2 cellular contexts compared by ENCODE assay signal in the genomic region with DNA sequence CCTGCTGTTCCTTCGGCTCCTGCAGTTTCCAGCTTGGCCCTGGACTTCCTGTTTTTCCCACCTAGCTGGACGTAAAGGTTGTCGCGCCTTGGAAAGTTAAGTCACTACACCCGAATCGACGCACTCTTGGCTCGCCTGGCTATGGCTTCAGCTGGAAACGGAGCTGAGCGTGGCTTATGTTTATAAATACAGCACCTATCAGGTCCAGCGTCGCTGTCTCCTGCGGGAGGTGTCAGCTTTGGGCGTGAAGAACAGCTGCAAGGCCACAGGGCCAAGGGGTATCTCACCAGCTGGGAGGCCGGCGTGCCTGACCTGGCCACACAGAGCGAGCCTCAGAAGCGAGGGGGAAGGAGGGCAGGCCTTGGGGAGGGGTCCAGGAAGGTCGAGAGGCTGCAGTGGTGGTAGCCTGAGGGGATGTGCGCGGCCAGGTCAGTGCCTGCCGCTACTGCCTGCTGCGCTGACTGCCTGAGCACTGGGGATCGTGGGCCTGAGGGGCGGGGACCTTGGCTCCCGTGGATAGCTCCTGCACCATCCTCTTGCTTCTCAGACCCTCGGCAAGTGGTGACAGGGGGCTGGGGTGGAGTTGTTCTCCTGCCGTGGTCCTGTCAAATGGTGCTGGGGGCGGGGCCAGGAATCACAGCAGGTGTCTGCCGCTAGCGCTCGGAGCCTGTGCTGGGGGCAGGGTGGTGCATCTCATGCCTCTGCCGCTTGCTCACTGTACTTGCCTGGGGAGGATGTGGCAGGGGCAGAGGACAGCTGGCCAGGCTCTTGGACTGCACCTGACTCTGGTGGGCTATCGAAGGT.
TF ChIP-seq lines count a peak whose summit lies in the region.

No MANE protein-coding gene starts in this region.

TF ChIP-seq in HEK293T, 16 proteins besides CTCF, POLR2A, EP300 and RAD21 (continued from another document):
- no peak for TF ChIP-seq SP1 (IDR thresholded peaks at IDR 0.05)
- TF ChIP-seq FOXM1 (IDR thresholded peaks at IDR 0.05; ENCODE audit: borderline replicate concordance), result no peak
- TF ChIP-seq SUZ12 (IDR thresholded peaks at IDR 0.05), result no peak
- TF ChIP-seq CTBP1 (IDR thresholded peaks at IDR 0.05; ENCODE audit: borderline replicate concordance), result no peak
- no peak for TF ChIP-seq ELF4 (IDR thresholded peaks at IDR 0.05)

TF ChIP-seq in neural cell, 6 proteins besides CTCF, POLR2A, EP300 and RAD21:
- TF ChIP-seq, protein P1, sequence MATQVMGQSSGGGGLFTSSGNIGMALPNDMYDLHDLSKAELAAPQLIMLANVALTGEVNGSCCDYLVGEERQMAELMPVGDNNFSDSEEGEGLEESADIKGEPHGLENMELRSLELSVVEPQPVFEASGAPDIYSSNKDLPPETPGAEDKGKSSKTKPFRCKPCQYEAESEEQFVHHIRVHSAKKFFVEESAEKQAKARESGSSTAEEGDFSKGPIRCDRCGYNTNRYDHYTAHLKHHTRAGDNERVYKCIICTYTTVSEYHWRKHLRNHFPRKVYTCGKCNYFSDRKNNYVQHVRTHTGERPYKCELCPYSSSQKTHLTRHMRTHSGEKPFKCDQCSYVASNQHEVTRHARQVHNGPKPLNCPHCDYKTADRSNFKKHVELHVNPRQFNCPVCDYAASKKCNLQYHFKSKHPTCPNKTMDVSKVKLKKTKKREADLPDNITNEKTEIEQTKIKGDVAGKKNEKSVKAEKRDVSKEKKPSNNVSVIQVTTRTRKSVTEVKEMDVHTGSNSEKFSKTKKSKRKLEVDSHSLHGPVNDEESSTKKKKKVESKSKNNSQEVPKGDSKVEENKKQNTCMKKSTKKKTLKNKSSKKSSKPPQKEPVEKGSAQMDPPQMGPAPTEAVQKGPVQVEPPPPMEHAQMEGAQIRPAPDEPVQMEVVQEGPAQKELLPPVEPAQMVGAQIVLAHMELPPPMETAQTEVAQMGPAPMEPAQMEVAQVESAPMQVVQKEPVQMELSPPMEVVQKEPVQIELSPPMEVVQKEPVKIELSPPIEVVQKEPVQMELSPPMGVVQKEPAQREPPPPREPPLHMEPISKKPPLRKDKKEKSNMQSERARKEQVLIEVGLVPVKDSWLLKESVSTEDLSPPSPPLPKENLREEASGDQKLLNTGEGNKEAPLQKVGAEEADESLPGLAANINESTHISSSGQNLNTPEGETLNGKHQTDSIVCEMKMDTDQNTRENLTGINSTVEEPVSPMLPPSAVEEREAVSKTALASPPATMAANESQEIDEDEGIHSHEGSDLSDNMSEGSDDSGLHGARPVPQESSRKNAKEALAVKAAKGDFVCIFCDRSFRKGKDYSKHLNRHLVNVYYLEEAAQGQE (IDR thresholded peaks at IDR 0.05; ENCODE audit: borderline replicate concordance), result no peak
